In the genomic region with DNA sequence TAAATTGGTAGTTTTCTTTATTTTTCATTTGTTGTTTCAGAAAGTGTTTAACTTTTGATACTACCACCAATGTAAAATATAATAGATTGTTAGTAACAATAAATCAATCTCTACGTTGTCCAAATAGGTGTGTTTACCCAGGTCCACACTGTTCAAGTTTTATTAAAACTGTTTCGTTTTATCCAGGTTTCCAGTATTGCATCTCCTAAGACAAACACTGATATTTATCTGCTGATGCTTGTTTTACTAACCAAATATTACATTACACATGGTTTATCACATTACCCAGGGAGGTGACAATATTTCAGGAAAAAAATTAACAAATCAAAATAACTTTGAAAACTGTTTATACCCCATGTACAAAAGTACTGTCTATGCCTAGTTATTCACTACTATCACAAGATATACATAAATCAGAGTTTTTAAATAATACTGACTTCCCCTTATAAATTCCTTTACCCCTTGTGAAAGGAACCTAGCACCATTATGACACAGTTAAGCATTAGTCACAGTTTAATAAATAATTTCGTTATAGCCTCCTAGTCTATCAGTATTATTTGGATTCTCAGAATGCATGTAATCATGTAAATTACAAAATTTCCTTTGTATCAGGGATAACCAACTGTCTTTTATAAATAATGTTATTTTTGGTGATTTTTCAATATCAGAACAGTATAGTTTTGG, we compare ENCODE assay signal across 21 cellular contexts.
A peak's percentile ranks its signal among the peaks of the same experiment; 100 is the strongest.
DNase-seq lines count a peak whose midpoint lies in the region; ATAC-seq, FAIRE-seq and TF ChIP-seq lines count a peak whose summit lies in the region.
"Had no signal": no experiment of that assay in that cellular context is flagged by ENCODE, and none has a peak within 500 bp of the region (broad histone marks: within the 10 kb centered on the region; RNA-seq: fewer than 3 reads in every experiment).

No MANE protein-coding gene starts in this region.

- no peak overlapping the region for H3K27ac Mint-ChIP-seq in CD14-positive monocyte
- H3K27ac Mint-ChIP-seq: CD4-positive, alpha-beta T cell; H9; IgD-negative memory B cell had no signal

- H3K4me3 Mint-ChIP-seq in CD14-positive monocyte, result no peak overlapping the region
- H3K4me3 Mint-ChIP-seq: CD4-positive, alpha-beta T cell; H9; IgD-negative memory B cell had no signal

- no peaks in the 10 kb centered on the region for H3K9me3 ChIP-seq in PC-3 (ENCODE audit: low read length)
- H3K9me3 ChIP-seq: BE2C, Caco-2 had no signal

- H3F3A ChIP-seq in PC-3 (ENCODE audit: low read length, unreplicated experiment), result no peaks in the 10 kb centered on the region

- no peaks in the 10 kb centered on the region for H3K27me3 ChIP-seq in PC-3 (ENCODE audit: low read length)
- H3K27me3 ChIP-seq: BE2C had no signal

- peaks cover 0 to 9% (median 3%) of the 10 kb centered on the region in 7 donors for H3K9me3 Mint-ChIP-seq in CD14-positive monocyte
- H3K9me3 Mint-ChIP-seq: CD4-positive, alpha-beta T cell; H9 had no signal

- no peaks in the 10 kb centered on the region for H3K4me1 Mint-ChIP-seq in CD14-positive monocyte
- H3K4me1 Mint-ChIP-seq: H9 had no signal

- no peak overlapping the region for H2AFZ ChIP-seq in PC-3 (ENCODE audit: low read length)

- CTCF ChIA-PET in PC-3 (lab: Charles Lee), result no interaction called here

- H3K4me1 ChIP-seq in PC-3 (ENCODE audit: insufficient read depth, low read length), result no peaks in the 10 kb centered on the region
- H3K4me1 ChIP-seq: BE2C, Caco-2 had no signal

- H3K9me2 ChIP-seq in PC-3 (replicated peaks; ENCODE audit: low read length), result no peaks in the 10 kb centered on the region

- H3K27ac ChIP-seq in PC-3 (ENCODE audit: low read length), result no peak overlapping the region

- ATAC-seq in PC-3, result peak; percentile 58
- ATAC-seq in GM19035 (IDR thresholded peaks at IDR 0.05; ENCODE audit: unreplicated experiment), result no peak

- H4K20me1 ChIP-seq in PC-3 (ENCODE audit: low read length), result no peaks in the 10 kb centered on the region

- H3K9ac ChIP-seq in PC-3 (ENCODE audit: low read length), result no peak overlapping the region

- H3K36me3 Mint-ChIP-seq in CD14-positive monocyte, result peaks cover 8% of the 10 kb centered on the region in 2 donors

- no peak overlapping the region for H3K4me3 ChIP-seq in PC-3 (ENCODE audit: low read length)

- no peaks in the 10 kb centered on the region for H3K27me3 Mint-ChIP-seq in CD14-positive monocyte (ENCODE audit: low read depth in 3 of 3)
- H3K27me3 Mint-ChIP-seq: CD4-positive, alpha-beta T cell; IgD-negative memory B cell had no signal

- no peak for TF ChIP-seq CTCF in PC-3 (conservative IDR thresholded peaks at IDR 0.05; ENCODE audit: low read depth, low read length)
- no peak for TF ChIP-seq CTCF in CD14-positive monocyte (IDR thresholded peaks at IDR 0.05)

- BruUV-seq in PC-3 (replicated peaks; lab: Mats Ljungman, UMichigan), result no TSS peak

- DNase-seq in SHP77 treated with DMSO at 0.1 percent for 48 hours (lab: John Stamatoyannopoulos, UW) (peak; percentile 3), SHP77 (lab: John Stamatoyannopoulos, UW) (no peak), PC-3 (no peak), renal cortical epithelial cell (ENCODE audit: low read depth) (peak; percentile 47), CD14-positive monocyte (ENCODE audit: low spot score) (no peak)
- DNase-seq in central memory CD4-positive, alpha-beta T cell, result no peak
- DNase-seq: 8988T; BE2C; C1 segment of cervical spinal cord; Caco-2; CD4-positive, alpha-beta T cell; DMS79 treated with DMSO at 0.1 percent for 48 hours; GF-D8; H9 had no signal

- intact Hi-C loops in PC-3 (cut with micrococcal nuclease) (no loop called here), CD14-positive monocyte (cut with micrococcal nuclease) (no loop called here)

- no peaks in the 10 kb centered on the region for H3K36me3 ChIP-seq in PC-3 (ENCODE audit: low read depth, low read length)
- H3K36me3 ChIP-seq: BE2C had no signal

- POLR2A ChIA-PET in PC-3 (lab: Charles Lee; ENCODE audit: unreplicated experiment), result no interaction called here

- no peak overlapping the region for H3K4me2 ChIP-seq in PC-3 (ENCODE audit: low read length)

- no peaks in the 10 kb centered on the region for H3K79me2 ChIP-seq in PC-3 (ENCODE audit: low read length)

- FAIRE-seq in islet of Langerhans (lab: Jason Lieb, UNC), result peak; percentile 91
- FAIRE-seq: D721Med, GM19239, H1, HTR-8/SVneo had no signal

Comparison
In these comparisons a context has a peak if more than half of its experiments do, and no peak if none do; other contexts are left out.
1. DNase-seq: peak in SHP77 treated with DMSO at 0.1 percent for 48 hours (single experiment) and renal cortical epithelial cell (single experiment); none in SHP77 (0 of 2), PC-3 (single experiment), central memory CD4-positive, alpha-beta T cell (single experiment) and CD14-positive monocyte (single experiment).